Comparison of ENCODE assay signal across 21 cellular contexts in genomic region chr18:8107426-8107825, GRCh38.
A peak's percentile ranks its signal among the peaks of the same experiment; 100 is the strongest.
DNase-seq lines count a peak whose midpoint lies in the region; ATAC-seq, FAIRE-seq and TF ChIP-seq lines count a peak whose summit lies in the region.
"Had no signal": no experiment of that assay in that cellular context is flagged by ENCODE, and none has a peak within 500 bp of the region (broad histone marks: within the 10 kb centered on the region; RNA-seq: fewer than 3 reads in every experiment).

No MANE protein-coding gene starts in this region.

- no peaks in the 10 kb centered on the region for H3K27me3 ChIP-seq in body of pancreas

- H3K27ac ChIP-seq in body of pancreas = no peak overlapping the region
- H3K27ac ChIP-seq: A549 had no signal

- TF ChIP-seq POLR2A in body of pancreas (IDR thresholded peaks at IDR 0.05) = no peak

- H3K4me3 ChIP-seq in epithelial cell of proximal tubule (ENCODE audit: low read depth, low read length) (no peak overlapping the region), body of pancreas (no peak overlapping the region)
- H3K4me3 ChIP-seq: A549, GM23338 had no signal

- peak; percentile 95 for FAIRE-seq in RCC 7860 (lab: Jason Lieb, UNC)
- no peak for FAIRE-seq in frontal cortex (lab: Jason Lieb, UNC)
- FAIRE-seq: A549 had no signal

- intact Hi-C loops in body of pancreas (cut with DNase I) = no loop called here

- no peaks in the 10 kb centered on the region for H3K36me3 ChIP-seq in body of pancreas (replicated peaks in 1 of 2; ENCODE audit: insufficient read depth in 1 of 2, low read depth in 2 of 2)

- ATAC-seq in body of pancreas (no peak), HG02970 (IDR thresholded peaks at IDR 0.05; ENCODE audit: low FRiP score, unreplicated experiment) (no peak)
- ATAC-seq: A549, GM23338, Panc1 had no signal

- 85 to 86% methylated on average over 2 of the region's 2 CpGs for WGBS in body of pancreas, 2 donors

- DNase-seq in AG20443 (ENCODE audit: low spot score) (peak; percentile 33), RCC 7860 (ENCODE audit: low spot score) (peak; percentile 73), epithelial cell of proximal tubule (ENCODE audit: low read depth) (peak; percentile 47), renal cortical epithelial cell (ENCODE audit: low read depth) (peak; percentile 91), frontal cortex (ENCODE audit: low spot score in 2 of 2) (no peak), body of pancreas (no peak)
- DNase-seq: CD4-positive, alpha-beta T cell; DND-41; GF-D8; IMR-90; Kasumi-1; NCI-H1417; NCI-H1930; NCI-H2171 treated with DMSO at 0.1 percent for 48 hours; NCI-H510A; NCI-H82; Right ventricle myocardium superior had no signal

- H3K9me3 ChIP-seq in body of pancreas = peaks cover 0 to 9% (median 0%) of the 10 kb centered on the region in 3 donors

- H3K4me1 ChIP-seq in body of pancreas = no peaks in the 10 kb centered on the region
- H3K4me1 ChIP-seq: A549 had no signal

- TF ChIP-seq CTCF in epithelial cell of proximal tubule (conservative IDR thresholded peaks at IDR 0.05; ENCODE audit: low read depth, low read length) (no peak), body of pancreas (IDR thresholded peaks at IDR 0.05) (no peak)

Comparison
In these comparisons a context has a peak if more than half of its experiments do, and no peak if none do; other contexts are left out.
1. DNase-seq: peak in AG20443 (single experiment), RCC 7860 (single experiment), epithelial cell of proximal tubule (single experiment) and renal cortical epithelial cell (single experiment); none in frontal cortex (0 of 2) and body of pancreas (0 of 4).